ENCODE assay signal across 13 cellular contexts in the genomic region with DNA sequence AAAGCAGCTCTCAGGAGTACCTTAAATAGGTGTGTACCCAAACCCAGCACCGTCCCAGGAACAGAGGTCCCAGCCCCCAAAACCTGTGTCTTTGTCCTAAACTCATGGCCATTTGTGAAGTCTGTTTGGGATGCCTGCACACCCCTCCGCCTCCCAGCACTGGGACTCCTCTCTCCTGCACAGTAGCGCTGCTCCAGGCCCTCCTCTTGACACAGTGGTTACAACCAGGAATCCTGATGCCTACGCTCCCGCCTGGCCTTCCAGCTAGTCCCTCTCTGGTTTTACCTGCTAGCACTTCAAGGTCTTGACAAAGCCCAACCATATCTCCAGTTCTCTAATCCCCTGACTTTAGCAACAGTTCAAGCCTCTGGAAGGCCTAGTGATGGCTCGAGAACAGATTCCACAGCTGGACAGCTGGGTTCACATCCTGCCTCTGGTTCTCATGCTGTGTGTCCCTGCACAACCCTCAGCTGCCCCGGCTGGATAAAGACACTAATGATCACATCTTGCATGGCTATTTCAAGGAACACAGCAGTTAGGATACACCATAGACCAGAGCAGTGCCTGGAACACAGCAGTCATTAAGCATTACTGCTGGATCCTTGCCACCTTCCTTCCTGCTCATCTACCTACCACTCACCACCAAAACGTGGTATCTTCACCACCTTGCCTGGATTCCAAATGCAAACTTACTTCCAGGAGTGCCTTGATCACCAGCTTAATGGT. TPM values are rescaled to one million over a fixed set of nuclear protein-coding genes. Genes with fewer than 3 reads are reported as not detected.
A peak's percentile ranks its signal among the peaks of the same experiment; 100 is the strongest.
DNase-seq lines count a peak whose midpoint lies in the region; ATAC-seq, FAIRE-seq and TF ChIP-seq lines count a peak whose summit lies in the region.
"Had no signal": no experiment of that assay in that cellular context is flagged by ENCODE, and none has a peak within 500 bp of the region (broad histone marks: within the 10 kb centered on the region; RNA-seq: fewer than 3 reads in every experiment).

No MANE protein-coding gene starts in this region.

- no peaks in the 10 kb centered on the region; the same call in 1 of the 2 replicates for H3K23me2 ChIP-seq in H1 (ENCODE audit: low read depth, low read length)

- H2BK5ac ChIP-seq in H1 (ENCODE audit: low read depth, low read length) (no peak overlapping the region), mesenchymal stem cell (ENCODE audit: low read depth, low read length, poor library complexity, severe bottlenecking) (no peak overlapping the region)

- H3K56ac ChIP-seq in H1 (replicated peaks; ENCODE audit: insufficient read length, low read depth, low read length), result no peak overlapping the region

- no peak for DNase-seq in activated naive CD4-positive, alpha-beta T cell treated with anti-CD3 and anti-CD28 coated beads for 36 hours
- no peak for DNase-seq in activated naive CD4-positive, alpha-beta T cell treated with anti-CD3 and anti-CD28 coated beads, Interleukin-2, amount 50 U/mL, for 16 hours
- DNase-seq in H1 (ENCODE audit: low read depth in 1 of 2, low spot score in 2 of 2), result no peak
- DNase-seq in stimulated activated effector memory CD8-positive, alpha-beta T cell treated with anti-CD3 and anti-CD28 coated beads, Interleukin-12 subunit alpha, Interleukin-12 subunit beta, amount 100 ng/mL, for 72 hours (ENCODE audit: low spot score in 2 of 2), result no peak
- DNase-seq in mesenchymal stem cell, result no peak
- DNase-seq in Right ventricle myocardium superior, result no peak
- DNase-seq in NCI-H146 (lab: John Stamatoyannopoulos, UW), result no peak

- H2BK120ac ChIP-seq in H1 (replicated peaks; ENCODE audit: low read depth, low read length) (no peak overlapping the region), mesenchymal stem cell (ENCODE audit: low read depth, low read length) (no peak overlapping the region)

- POLR2A ChIA-PET in H1 (lab: Charles Lee; ENCODE audit: partially characterized antibody), result interaction anchor here (0.6 to 5.6 kb wide), 9 partner anchors 11 to 1565 kb away, joined by 3 to 62 read pairs (median 5); a partner anchor contains a TSS

- peak in 1 of 2 experiments; percentile 21; a peak in 1 of 3 replicates for TF ChIP-seq POLR2A in H1 (IDR thresholded peaks at IDR 0.05; ENCODE audit: control extremely low read depth in 1 of 2, low read depth in 2 of 2, low read length in 2 of 2)

- intact Hi-C loops in activated naive CD4-positive, alpha-beta T cell treated with anti-CD3 and anti-CD28 coated beads for 36 hours (cut with micrococcal nuclease), result loop anchor here (1.0 kb wide), 1 partner anchor 70 kb away; no protein-coding TSS in a partner anchor
- intact Hi-C loops in Right ventricle myocardium superior (cut with DNase I), result loop anchor here (5.0 kb wide), 1 partner anchor 110 kb away; no protein-coding TSS in a partner anchor

- H2AK5ac ChIP-seq in H1 (ENCODE audit: low read depth, low read length) (no peak overlapping the region), mesenchymal stem cell (ENCODE audit: low read length, severe bottlenecking) (no peak overlapping the region)

- TF ChIP-seq RAD21 in H1 (IDR thresholded peaks at IDR 0.05 in 1 of 2, conservative IDR thresholded peaks at IDR 0.05 in 1 of 2; ENCODE audit: low read depth in 2 of 2, low read length in 2 of 2), result no peak

- H3K4me1 ChIP-seq in H1 (replicated peaks in 1 of 4; ENCODE audit: control insufficient read depth in 3 of 4, insufficient read depth in 4 of 4, low read length in 3 of 4), result peaks cover 0 to 8% (median 2%) of the 10 kb centered on the region in 4 experiments; a peak in 3 of 7 replicates
- H3K4me1 ChIP-seq in mesenchymal stem cell (ENCODE audit: control insufficient read depth, insufficient read depth, low read depth, low read length), result peaks cover 18% of the 10 kb centered on the region

- H4K91ac ChIP-seq in H1 (replicated peaks; ENCODE audit: insufficient read length, low read length) (no peak overlapping the region), mesenchymal stem cell (ENCODE audit: low read length) (no peak overlapping the region)

- H3K14ac ChIP-seq in H1 (ENCODE audit: insufficient read length) (no peak overlapping the region), mesenchymal stem cell (ENCODE audit: low read length in 2 of 2) (no peak overlapping the region)

- no peak overlapping the region for H4K8ac ChIP-seq in H1 (ENCODE audit: extremely low read depth, insufficient read depth, low read length)
- H4K8ac ChIP-seq in mesenchymal stem cell (ENCODE audit: low read length), result no peak overlapping the region

- H3K4me2 ChIP-seq in H1 (ENCODE audit: insufficient read depth in 1 of 2, low read depth in 2 of 2, low read length in 2 of 2), result no peak overlapping the region
- no peak overlapping the region for H3K4me2 ChIP-seq in mesenchymal stem cell (ENCODE audit: low read length, poor library complexity, severe bottlenecking)

- TF ChIP-seq EP300 in H1 (IDR thresholded peaks at IDR 0.05; ENCODE audit: borderline replicate concordance in 1 of 2, low read depth in 2 of 2, low read length in 2 of 2), result no peak

- 84% methylated on average over 8 of the region's 8 CpGs; no CpG with 5 or more reads in 1 of the 2 experiments for WGBS in H1 (ENCODE audit: extremely low coverage in 1 of 2, insufficient coverage in 1 of 2, insufficient read length in 1 of 2, insufficient replicate concordance in 2 of 2, low coverage in 1 of 2, low lambda C conversion rate in 2 of 2, missing lambda C conversion rate in 1 of 2), 2 experiments
- WGBS in mesenchymal stem cell, result 96% methylated on average over 8 of the region's 8 CpGs

- H2BK15ac ChIP-seq in H1 (ENCODE audit: low read length), result no peak overlapping the region
- no peak overlapping the region for H2BK15ac ChIP-seq in mesenchymal stem cell (ENCODE audit: low read depth, poor library complexity, severe bottlenecking)

- H3K4ac ChIP-seq in H1 (replicated peaks; ENCODE audit: insufficient read length, low read depth, low read length) (no peak overlapping the region), mesenchymal stem cell (ENCODE audit: low read depth in 1 of 2, low read length in 2 of 2) (no peak overlapping the region)

- peaks cover 4% of the 10 kb centered on the region for H3K79me1 ChIP-seq in H1 (ENCODE audit: low read depth, low read length)
- H3K79me1 ChIP-seq in mesenchymal stem cell (replicated peaks; ENCODE audit: low read length, poor library complexity, severe bottlenecking), result peaks cover 29% of the 10 kb centered on the region

- H3K27me3 Mint-ChIP-seq in activated naive CD4-positive, alpha-beta T cell treated with anti-CD3 and anti-CD28 coated beads for 36 hours (ENCODE audit: low read depth), result no peaks in the 10 kb centered on the region

- CTCF ChIA-PET in activated naive CD4-positive, alpha-beta T cell treated with anti-CD3 and anti-CD28 coated beads for 36 hours (lab: Charles Lee), result interaction anchor here (1.8 to 2.6 kb wide), 2 partner anchors 112 to 127 kb away, joined by 7 to 10 read pairs; no protein-coding TSS in a partner anchor
- CTCF ChIA-PET in H1 (lab: Charles Lee; ENCODE audit: partially characterized antibody), result interaction anchor here (0.6 to 5.3 kb wide), 10 partner anchors 8 to 138 kb away, joined by 3 to 57 read pairs (median 3); no protein-coding TSS in a partner anchor

- H3K27me3 ChIP-seq in H1 (replicated peaks in 1 of 4; ENCODE audit: control insufficient read depth in 3 of 4, extremely low read depth in 1 of 4, insufficient read depth in 3 of 4, low read length in 3 of 4) (no peaks in the 10 kb centered on the region), mesenchymal stem cell (ENCODE audit: control insufficient read depth in 1 of 2, insufficient read depth in 1 of 2, low read length in 2 of 2) (no peaks in the 10 kb centered on the region)
- H3K27me3 ChIP-seq: dorsolateral prefrontal cortex, pancreas, upper lobe of left lung had no signal

- 0 out of 2 replicates have a peak overlapping the region, but pooled peaks have one; percentile 19 for H2BK12ac ChIP-seq in H1 (ENCODE audit: low read depth, low read length)
- H2BK12ac ChIP-seq in mesenchymal stem cell (ENCODE audit: low read length in 2 of 2), result no peak overlapping the region

- H2AFZ ChIP-seq in H1 (ENCODE audit: low read length) (no peak overlapping the region), mesenchymal stem cell (ENCODE audit: low read depth, low read length) (no peak overlapping the region)
- H2AFZ ChIP-seq: GM23248 had no signal

- H3K27ac Mint-ChIP-seq in activated naive CD4-positive, alpha-beta T cell treated with anti-CD3 and anti-CD28 coated beads for 36 hours, result peak overlapping the region; percentile 71
- H3K27ac Mint-ChIP-seq in stimulated activated effector memory CD8-positive, alpha-beta T cell treated with anti-CD3 and anti-CD28 coated beads, Interleukin-12 subunit alpha, Interleukin-12 subunit beta, amount 100 ng/mL, for 72 hours, result peak overlapping the region; percentile 80

- H3K4me1 Mint-ChIP-seq in activated naive CD4-positive, alpha-beta T cell treated with anti-CD3 and anti-CD28 coated beads for 36 hours (ENCODE audit: low read depth), result peaks cover 43% of the 10 kb centered on the region
- peaks cover 59% of the 10 kb centered on the region for H3K4me1 Mint-ChIP-seq in stimulated activated effector memory CD8-positive, alpha-beta T cell treated with anti-CD3 and anti-CD28 coated beads, Interleukin-12 subunit alpha, Interleukin-12 subunit beta, amount 100 ng/mL, for 72 hours

- TF ChIP-seq CTCF in VCaP (conservative IDR thresholded peaks at IDR 0.05) (no peak), H1 (IDR thresholded peaks at IDR 0.05; ENCODE audit: control extremely low read depth in 1 of 3, insufficient read depth in 1 of 3, low read depth in 1 of 3, low read length in 3 of 3) (no peak)

- no peak for ATAC-seq in stimulated activated effector memory CD8-positive, alpha-beta T cell treated with anti-CD3 and anti-CD28 coated beads, Interleukin-12 subunit alpha, Interleukin-12 subunit beta, amount 100 ng/mL, for 72 hours
- ATAC-seq in Right ventricle myocardium superior (ENCODE audit: poor library complexity), result no peak
- ATAC-seq: stimulated activated naive CD8-positive, alpha-beta T cell treated with anti-CD3 and anti-CD28 coated beads, Interleukin-15, Interleukin-2, amounts not matched to agents 100 U/mL and 50 U/mL, for 24 hours had no signal

- no peaks in the 10 kb centered on the region for H3K9me3 ChIP-seq in H1 (ENCODE audit: insufficient read depth in 2 of 2, low read depth in 1 of 2, low read length in 1 of 2)
- no peaks in the 10 kb centered on the region for H3K9me3 ChIP-seq in mesenchymal stem cell (ENCODE audit: control insufficient read depth, low read length)
- H3K9me3 ChIP-seq: pancreas, upper lobe of left lung had no signal

- no peak overlapping the region for H3K4me3 Mint-ChIP-seq in activated naive CD4-positive, alpha-beta T cell treated with anti-CD3 and anti-CD28 coated beads for 36 hours
- no peak overlapping the region for H3K4me3 Mint-ChIP-seq in stimulated activated effector memory CD8-positive, alpha-beta T cell treated with anti-CD3 and anti-CD28 coated beads, Interleukin-12 subunit alpha, Interleukin-12 subunit beta, amount 100 ng/mL, for 72 hours

- peaks cover 20 to 41% of the 10 kb centered on the region in 2 experiments for H3K79me2 ChIP-seq in H1 (ENCODE audit: control insufficient read depth in 1 of 2, insufficient read depth in 2 of 2, low read length in 2 of 2)

- no peak overlapping the region for H2BK20ac ChIP-seq in H1 (ENCODE audit: low read length)

- no peak overlapping the region for H4K5ac ChIP-seq in H1 (ENCODE audit: insufficient read length, low read depth, low read length)

- H3K36me3 ChIP-seq in H1 (ENCODE audit: control insufficient read depth in 2 of 4, insufficient read depth in 4 of 4, low read length in 3 of 4) (peaks cover 43 to 78% (median 63%) of the 10 kb centered on the region in 4 experiments), mesenchymal stem cell (ENCODE audit: control insufficient read depth in 1 of 2, insufficient read depth in 2 of 2, low read depth in 1 of 2, low read length in 2 of 2) (peaks cover 71 to 78% of the 10 kb centered on the region in 2 experiments)

- H4K20me1 ChIP-seq in H1 (replicated peaks in 1 of 2; ENCODE audit: control insufficient read depth in 1 of 2, insufficient read depth in 2 of 2, low read length in 2 of 2), result peaks cover 26 to 61% of the 10 kb centered on the region in 2 experiments

- no peaks in the 10 kb centered on the region for H3K9me3 Mint-ChIP-seq in activated naive CD4-positive, alpha-beta T cell treated with anti-CD3 and anti-CD28 coated beads for 36 hours
- H3K9me3 Mint-ChIP-seq in stimulated activated effector memory CD8-positive, alpha-beta T cell treated with anti-CD3 and anti-CD28 coated beads, Interleukin-12 subunit alpha, Interleukin-12 subunit beta, amount 100 ng/mL, for 72 hours, result no peaks in the 10 kb centered on the region

- H3K9ac ChIP-seq in H1 (replicated peaks in 1 of 4; ENCODE audit: extremely low read depth in 1 of 4, low read depth in 3 of 4, low read length in 3 of 4) (no peak overlapping the region), mesenchymal stem cell (ENCODE audit: low read length) (no peak overlapping the region)
- H3K9ac ChIP-seq: GM23248 had no signal

- no peak for FAIRE-seq in H1 (lab: Jason Lieb, UNC)
- FAIRE-seq: pancreas had no signal

- H3K27ac ChIP-seq in VCaP (peak overlapping the region; percentile 24), H1 (ENCODE audit: low read depth, low read length) (0 out of 2 replicates have a peak overlapping the region, but pooled peaks have one; percentile 33), mesenchymal stem cell (ENCODE audit: low read length, poor library complexity, severe bottlenecking) (no peak overlapping the region)
- H3K27ac ChIP-seq: GM23248, pancreas had no signal

- peaks cover 49% of the 10 kb centered on the region for H3K36me3 Mint-ChIP-seq in activated naive CD4-positive, alpha-beta T cell treated with anti-CD3 and anti-CD28 coated beads for 36 hours (ENCODE audit: low read depth)
- peaks cover 97% of the 10 kb centered on the region for H3K36me3 Mint-ChIP-seq in stimulated activated effector memory CD8-positive, alpha-beta T cell treated with anti-CD3 and anti-CD28 coated beads, Interleukin-12 subunit alpha, Interleukin-12 subunit beta, amount 100 ng/mL, for 72 hours

- H3K23ac ChIP-seq in H1 (ENCODE audit: insufficient read length), result no peak overlapping the region
- H3K23ac ChIP-seq in mesenchymal stem cell (ENCODE audit: low read length in 2 of 2), result no peak overlapping the region

- H3K4me3 ChIP-seq in H1 (ENCODE audit: extremely low read depth in 1 of 4, insufficient read depth in 2 of 4, low read depth in 3 of 4, low read length in 4 of 4) (no peak overlapping the region), mesenchymal stem cell (ENCODE audit: insufficient read depth in 1 of 2, low read depth in 1 of 2, low read length in 2 of 2) (no peak overlapping the region)
- H3K4me3 ChIP-seq: dorsolateral prefrontal cortex, GM23248, pancreas, upper lobe of left lung had no signal

- no peak overlapping the region for H3K18ac ChIP-seq in H1 (ENCODE audit: extremely low read depth, low read length)
- no peak overlapping the region for H3K18ac ChIP-seq in mesenchymal stem cell (ENCODE audit: low read depth in 1 of 2, low read length in 2 of 2)

RNA-seq across cellular contexts. Expression of a gene that starts 5.6 kb away (rescaled TPM):
- 100 to 1,000 TPM; 287 to 288 TPM for total RNA-seq in activated naive CD4-positive, alpha-beta T cell treated with anti-CD3 and anti-CD28 coated beads for 36 hours
- total RNA-seq in H1 (2021; fragmentation: NEBNext Ultra II Directional; extraction: Animal tissue kit (Norgen Biotek cat#: 25700)), result 339 and 361 TPM in 2 replicates
- 607 and 648 TPM in 2 replicates for polyA plus RNA-seq in H1 (2011; rRNA removed)
- 619 TPM for polyA plus RNA-seq in H1 (2011; cell fraction: cytosol; rRNA removed)
- 429 TPM for polyA plus RNA-seq in H1 (2011; cell fraction: nucleus; rRNA removed)
- polyA plus RNA-seq in H1 (2012, experiment 1 of 2), result 276 to 407 TPM (median 389 TPM) in 4 replicates
- 325 TPM for polyA plus RNA-seq in H1 (2012, experiment 2 of 2)
- 550 TPM for polyA plus RNA-seq in H1 (2013, experiment 1 of 2)
- 519 TPM for polyA plus RNA-seq in H1 (2013, experiment 2 of 2)
- polyA minus RNA-seq in H1 (2011; rRNA and poly(A)+ RNA removed), result 194 and 202 TPM in 2 replicates
- polyA minus RNA-seq in H1 (2011; cell fraction: cytosol; rRNA and poly(A)+ RNA removed), result 110 TPM
- 72.4 TPM for polyA minus RNA-seq in H1 (2011; cell fraction: nucleus; rRNA and poly(A)+ RNA removed)
- 378 TPM for polyA plus RNA-seq in mesenchymal stem cell (2013, experiment 1 of 2)
- 392 TPM for polyA plus RNA-seq in mesenchymal stem cell (2013, experiment 2 of 2)
- total RNA-seq in Right ventricle myocardium superior, result 239 TPM

RNA-seq across cellular contexts. Expression of a gene that starts 5.9 kb away (rescaled TPM):
- 10 to 100 TPM; 14.5 to 18.0 TPM for total RNA-seq in activated naive CD4-positive, alpha-beta T cell treated with anti-CD3 and anti-CD28 coated beads for 36 hours
- 22.4 and 28.4 TPM in 2 replicates for total RNA-seq in H1 (2021; fragmentation: NEBNext Ultra II Directional; extraction: Animal tissue kit (Norgen Biotek cat#: 25700))
- 29.7 and 36.6 TPM in 2 replicates for polyA plus RNA-seq in H1 (2011; rRNA removed)
- 30.1 TPM for polyA plus RNA-seq in H1 (2011; cell fraction: cytosol; rRNA removed)
- 83.9 TPM for polyA plus RNA-seq in H1 (2011; cell fraction: nucleus; rRNA removed)
- 18.9 to 24.1 TPM (median 19.8 TPM) in 4 replicates for polyA plus RNA-seq in H1 (2012, experiment 1 of 2)
- polyA plus RNA-seq in H1 (2012, experiment 2 of 2), result 3.0 TPM
- polyA plus RNA-seq in H1 (2013, experiment 1 of 2), result 12.9 TPM
- 12.2 TPM for polyA plus RNA-seq in H1 (2013, experiment 2 of 2)
- polyA minus RNA-seq in H1 (2011; rRNA and poly(A)+ RNA removed), result 16.5 and 24.4 TPM in 2 replicates
- 33.8 TPM for polyA minus RNA-seq in H1 (2011; cell fraction: cytosol; rRNA and poly(A)+ RNA removed)
- polyA minus RNA-seq in H1 (2011; cell fraction: nucleus; rRNA and poly(A)+ RNA removed), result 29.1 TPM
- polyA plus RNA-seq in mesenchymal stem cell (2013, experiment 1 of 2), result 7.1 TPM
- 6.1 TPM for polyA plus RNA-seq in mesenchymal stem cell (2013, experiment 2 of 2)
- 8.9 TPM for total RNA-seq in Right ventricle myocardium superior

RNA-seq across cellular contexts. Expression of a gene that starts 15.4 kb away (rescaled TPM):
- total RNA-seq in activated naive CD4-positive, alpha-beta T cell treated with anti-CD3 and anti-CD28 coated beads for 36 hours, result 10 to 100 TPM; 29.6 to 33.3 TPM
- 65.6 and 70.0 TPM in 2 replicates for total RNA-seq in H1 (2021; fragmentation: NEBNext Ultra II Directional; extraction: Animal tissue kit (Norgen Biotek cat#: 25700))
- 58.3 and 93.9 TPM in 2 replicates for polyA plus RNA-seq in H1 (2011; rRNA removed)
- 55.5 TPM for polyA plus RNA-seq in H1 (2011; cell fraction: cytosol; rRNA removed)
- 80.3 TPM for polyA plus RNA-seq in H1 (2011; cell fraction: nucleus; rRNA removed)
- 62.5 to 71.2 TPM (median 67.6 TPM) in 4 replicates for polyA plus RNA-seq in H1 (2012, experiment 1 of 2)
- 24.0 TPM for polyA plus RNA-seq in H1 (2012, experiment 2 of 2)
- polyA plus RNA-seq in H1 (2013, experiment 1 of 2), result 46.2 TPM
- polyA plus RNA-seq in H1 (2013, experiment 2 of 2), result 45.5 TPM
- 51.4 and 62.8 TPM in 2 replicates for polyA minus RNA-seq in H1 (2011; rRNA and poly(A)+ RNA removed)
- 40.5 TPM for polyA minus RNA-seq in H1 (2011; cell fraction: cytosol; rRNA and poly(A)+ RNA removed)
- polyA minus RNA-seq in H1 (2011; cell fraction: nucleus; rRNA and poly(A)+ RNA removed), result 38.9 TPM
- polyA plus RNA-seq in mesenchymal stem cell (2013, experiment 1 of 2), result 32.2 TPM
- 31.4 TPM for polyA plus RNA-seq in mesenchymal stem cell (2013, experiment 2 of 2)
- total RNA-seq in Right ventricle myocardium superior, result 51.7 TPM

RNA-seq across cellular contexts. Expression of a gene that starts 45.2 kb away (rescaled TPM):
- total RNA-seq in activated naive CD4-positive, alpha-beta T cell treated with anti-CD3 and anti-CD28 coated beads for 36 hours, result 10 to 100 TPM; 34.3 to 36.4 TPM
- 22.8 and 24.1 TPM in 2 replicates for total RNA-seq in H1 (2021; fragmentation: NEBNext Ultra II Directional; extraction: Animal tissue kit (Norgen Biotek cat#: 25700))
- 14.4 and 24.7 TPM in 2 replicates for polyA plus RNA-seq in H1 (2011; rRNA removed)
- 18.4 TPM for polyA plus RNA-seq in H1 (2011; cell fraction: cytosol; rRNA removed)
- polyA plus RNA-seq in H1 (2011; cell fraction: nucleus; rRNA removed), result 19.7 TPM
- 17.7 to 22.3 TPM (median 18.6 TPM) in 4 replicates for polyA plus RNA-seq in H1 (2012, experiment 1 of 2)
- polyA plus RNA-seq in H1 (2012, experiment 2 of 2), result 18.3 TPM
- polyA plus RNA-seq in H1 (2013, experiment 1 of 2), result 23.6 TPM
- 23.9 TPM for polyA plus RNA-seq in H1 (2013, experiment 2 of 2)
- 7.7 and 10.8 TPM in 2 replicates for polyA minus RNA-seq in H1 (2011; rRNA and poly(A)+ RNA removed)
- polyA minus RNA-seq in H1 (2011; cell fraction: cytosol; rRNA and poly(A)+ RNA removed), result 8.8 TPM
- polyA minus RNA-seq in H1 (2011; cell fraction: nucleus; rRNA and poly(A)+ RNA removed), result 12.1 TPM
- polyA plus RNA-seq in mesenchymal stem cell (2013, experiment 1 of 2), result 27.8 TPM
- 26.3 TPM for polyA plus RNA-seq in mesenchymal stem cell (2013, experiment 2 of 2)
- total RNA-seq in Right ventricle myocardium superior, result 20.8 TPM
